In the genomic region with DNA sequence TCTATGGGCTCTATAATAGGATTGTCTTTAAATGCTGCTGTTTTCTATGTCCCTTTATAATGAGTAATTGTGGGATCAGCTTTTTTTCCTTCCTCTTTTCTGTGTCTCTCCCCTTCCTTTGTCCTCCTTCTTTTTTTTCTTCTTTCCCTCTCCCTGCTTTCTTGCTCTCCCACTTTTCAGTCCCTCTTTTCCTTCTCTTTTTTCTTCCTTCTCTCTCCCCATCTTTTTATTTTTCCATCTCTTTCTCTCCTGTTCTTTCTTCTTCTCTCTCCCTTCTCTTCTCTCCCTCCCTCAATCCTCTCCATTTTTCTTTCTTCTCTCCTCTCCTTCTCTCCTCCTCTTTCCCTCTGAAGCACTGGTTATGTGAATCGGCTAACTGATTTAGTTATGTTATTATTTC, we compare ENCODE assay signal across 9 cellular contexts.
"Had no signal": no experiment of that assay in that cellular context is flagged by ENCODE, and none has a peak within 500 bp of the region (broad histone marks: within the 10 kb centered on the region; RNA-seq: fewer than 3 reads in every experiment).

No MANE protein-coding gene starts in this region.

- H3K4me1 Mint-ChIP-seq: IgD-negative memory B cell had no signal

- H2AFZ ChIP-seq: GM23248 had no signal

- H3K27ac Mint-ChIP-seq: HFFc6 had no signal

- H3K36me3 Mint-ChIP-seq: IgD-negative memory B cell had no signal

- DNase-seq: GM23248, GOT3, H7, HCEC 1CT, HFFc6, KG1 had no signal

- H3K4me3 ChIP-seq: GM23248 had no signal

- H3K9ac ChIP-seq: GM23248 had no signal

- FAIRE-seq: HepG2 had no signal

- H3K4me3 Mint-ChIP-seq: HFFc6 had no signal

- H3K9me3 Mint-ChIP-seq: HFFc6 had no signal

- H3K27ac ChIP-seq: GM23248, HL-60 had no signal
